In genomic region chr16:79589495-79590134, GRCh38 we compare ENCODE assay signal across 10 cellular contexts. TPM values are rescaled to one million over a fixed set of nuclear protein-coding genes. Genes with fewer than 3 reads are reported as not detected.
DNase-seq lines count a peak whose midpoint lies in the region; ATAC-seq and TF ChIP-seq lines count a peak whose summit lies in the region.
"Had no signal": no experiment of that assay in that cellular context is flagged by ENCODE, and none has a peak within 500 bp of the region (broad histone marks: within the 10 kb centered on the region; RNA-seq: fewer than 3 reads in every experiment).

No MANE protein-coding gene starts in this region.

- peak overlapping the region; percentile 77 for H3K4me3 ChIP-seq in GM23338

- H3K4me2 ChIP-seq in GM23338, result peak overlapping the region; percentile 84

- no peak overlapping the region for H3K27ac ChIP-seq in GM23338 (ENCODE audit: low read depth)

- H3K4me1 Mint-ChIP-seq in GM23338, result peaks cover 49% of the 10 kb centered on the region
- no peaks in the 10 kb centered on the region for H3K4me1 Mint-ChIP-seq in chondrocyte (ENCODE audit: low read depth)

- peaks cover 19% of the 10 kb centered on the region for H3K27me3 ChIP-seq in GM23338 (ENCODE audit: insufficient read depth)

- no peaks in the 10 kb centered on the region for H3F3A ChIP-seq in GM23338 (replicated peaks; ENCODE audit: low read depth)

- intact Hi-C loops in sciatic nerve (cut with DNase I), result no loop called here

- peak; percentile 68 for DNase-seq in GM23338 (ENCODE audit: low spot score)
- no peak for DNase-seq in chondrocyte (ENCODE audit: low spot score)
- peak; percentile 45 for DNase-seq in iPS-NIHi11 (ENCODE audit: low spot score)
- DNase-seq in sciatic nerve (ENCODE audit: low spot score), result no peak
- no peak for DNase-seq in NCI-H446 (lab: John Stamatoyannopoulos, UW)
- DNase-seq in NCI-H146 treated with DMSO at 0.1 percent for 48 hours (lab: John Stamatoyannopoulos, UW; ENCODE audit: unreplicated experiment), result no peak
- no peak for DNase-seq in epidermal melanocyte (ENCODE audit: insufficient read length, low spot score)
- DNase-seq in NCI-H1048 (lab: John Stamatoyannopoulos, UW), result no peak
- DNase-seq: activated CD4-positive, alpha-beta T cell treated with anti-CD3 and anti-CD28 coated beads, Interleukin-2, amount 50 U/mL, for 1 hour had no signal

- H3K9me2 ChIP-seq in GM23338 (ENCODE audit: insufficient read depth), result no peaks in the 10 kb centered on the region

- H3K27ac Mint-ChIP-seq in GM23338 (no peak overlapping the region), chondrocyte (ENCODE audit: unreplicated experiment) (no peak overlapping the region)

- H4K20me1 ChIP-seq in GM23338 (replicated peaks; ENCODE audit: insufficient read depth), result no peaks in the 10 kb centered on the region

- H3K36me3 Mint-ChIP-seq in GM23338 (ENCODE audit: low read depth) (no peaks in the 10 kb centered on the region), chondrocyte (ENCODE audit: low read depth) (no peaks in the 10 kb centered on the region)

- ATAC-seq in GM23338 (peak; percentile 88), sciatic nerve (peak; percentile 47)

- H3K4me1 ChIP-seq in GM23338 (ENCODE audit: insufficient read depth), result peaks cover 20% of the 10 kb centered on the region

- H2AFZ ChIP-seq in GM23338, result peak overlapping the region; percentile 92; the same call in 1 of the 2 replicates

- H3K9me3 Mint-ChIP-seq in GM23338 (no peaks in the 10 kb centered on the region), chondrocyte (ENCODE audit: low read depth) (no peaks in the 10 kb centered on the region)
- H3K9me3 Mint-ChIP-seq: neural crest cell had no signal

- H3K36me3 ChIP-seq in GM23338 (ENCODE audit: insufficient read depth), result no peaks in the 10 kb centered on the region

- H3K4me3 Mint-ChIP-seq in GM23338 (peak overlapping the region; percentile 62; the same call in 2 of the 3 replicates), chondrocyte (ENCODE audit: unreplicated experiment) (peak overlapping the region; percentile 37)
- H3K4me3 Mint-ChIP-seq: neural crest cell had no signal

- H3K27me3 Mint-ChIP-seq in GM23338 (ENCODE audit: insufficient read depth, low read depth, poor library complexity) (peaks cover 6% of the 10 kb centered on the region), chondrocyte (ENCODE audit: low read depth) (no peaks in the 10 kb centered on the region)

- TF ChIP-seq CTCF in GM23338 (conservative IDR thresholded peaks at IDR 0.05; ENCODE audit: low read depth in 2 of 2) (peak in 1 of 2 experiments; percentile 4; a peak in 1 of 4 replicates), chondrocyte (IDR thresholded peaks at IDR 0.05) (no peak)

- no peaks in the 10 kb centered on the region for H3K79me2 ChIP-seq in GM23338 (replicated peaks; ENCODE audit: insufficient read depth)

TF ChIP-seq in GM23338, 12 proteins besides CTCF, POLR2A, EP300 and RAD21:
- no peak for TF ChIP-seq EZH2phosphoT487 (IDR thresholded peaks at IDR 0.05; ENCODE audit: unreplicated experiment)
- TF ChIP-seq REST (IDR thresholded peaks at IDR 0.05; ENCODE audit: unreplicated experiment), result no peak
- no peak for TF ChIP-seq NANOG (IDR thresholded peaks at IDR 0.05; ENCODE audit: borderline replicate concordance)
- TF ChIP-seq ZNF331 (CRISPR knock-in tag; IDR thresholded peaks at IDR 0.05; ENCODE audit: low read depth), result no peak
- no peak for TF ChIP-seq JUNB (IDR thresholded peaks at IDR 0.05; ENCODE audit: unreplicated experiment)
- TF ChIP-seq POLR2AphosphoS5 (IDR thresholded peaks at IDR 0.05; ENCODE audit: low read depth), result no peak
- no peak for TF ChIP-seq ZNF462 (CRISPR knock-in tag; IDR thresholded peaks at IDR 0.05)
- TF ChIP-seq CREB1 (CRISPR knock-in tag; IDR thresholded peaks at IDR 0.05; ENCODE audit: low read depth), result no peak

RNA-seq across cellular contexts. Expression of gene MAF, which starts 10.9 kb away (rescaled TPM):
- 0.89 and 2.5 TPM in 2 replicates for total RNA-seq in GM23338 (2014; rRNA removed; shearing (Covaris generic))
- polyA plus RNA-seq in GM23338 (2016; fragmentation: Nextera tagmentation; extraction: Ambion mirVana), result 0.91 and 0.92 TPM in 2 replicates
- total RNA-seq in chondrocyte (10.4 to 15.8 TPM (median 14.5 TPM) in 3 replicates), sciatic nerve (168 TPM)

Comparison
In these comparisons a context has a peak if more than half of its experiments do, and no peak if none do; other contexts are left out.
1. DNase-seq: peak in GM23338 (single experiment) and iPS-NIHi11 (single experiment); none in chondrocyte (single experiment), sciatic nerve (single experiment), NCI-H446 (0 of 2), NCI-H146 treated with DMSO at 0.1 percent for 48 hours (single experiment), epidermal melanocyte (single experiment) and NCI-H1048 (single experiment).
2. RNA of gene MAF, which starts 10.9 kb away (total RNA-seq): 168 TPM in sciatic nerve (single experiment); 10.4 to 15.8 TPM in chondrocyte and 0.89 to 2.5 TPM in GM23338; every median in the first group is over 10 times any median in the second.